ENCODE assay signal across 7 cellular contexts in genomic region chr10:101001225-101002035, GRCh38. TPM values are rescaled to one million over a fixed set of nuclear protein-coding genes. Genes with fewer than 3 reads are reported as not detected.
A peak's percentile ranks its signal among the peaks of the same experiment; 100 is the strongest.
DNase-seq lines count a peak whose midpoint lies in the region; ATAC-seq and TF ChIP-seq lines count a peak whose summit lies in the region.

No MANE protein-coding gene starts in this region.

- H3K4me3 Mint-ChIP-seq in HFFc6, result peak overlapping the region; percentile 89
- H3K4me3 Mint-ChIP-seq in progenitor cell of endocrine pancreas (ENCODE audit: low read depth), result peak overlapping the region; percentile 75

- H3K4me1 Mint-ChIP-seq in HFFc6 (ENCODE audit: low read depth) (peaks cover 22% of the 10 kb centered on the region), progenitor cell of endocrine pancreas (ENCODE audit: low read depth) (peaks cover 16% of the 10 kb centered on the region)

- H3K27ac Mint-ChIP-seq in HFFc6, result peak overlapping the region; percentile 95
- H3K27ac Mint-ChIP-seq in progenitor cell of endocrine pancreas, result peak overlapping the region; percentile 86

- peaks cover 6% of the 10 kb centered on the region; the same call in 1 of the 2 replicates for H3K36me3 Mint-ChIP-seq in HFFc6 (ENCODE audit: low read depth)
- H3K36me3 Mint-ChIP-seq in progenitor cell of endocrine pancreas (ENCODE audit: insufficient read depth), result peaks cover 6% of the 10 kb centered on the region

- H3K27me3 Mint-ChIP-seq in HFFc6 (ENCODE audit: insufficient read depth), result no peaks in the 10 kb centered on the region; the same call in none of the 2 replicates
- no peaks in the 10 kb centered on the region for H3K27me3 Mint-ChIP-seq in progenitor cell of endocrine pancreas

- ATAC-seq in left cardiac atrium (peak; percentile 17 to 35), HG02623 (IDR thresholded peaks at IDR 0.05; ENCODE audit: unreplicated experiment) (no peak), HG03159 (IDR thresholded peaks at IDR 0.05; ENCODE audit: unreplicated experiment) (no peak)

- intact Hi-C loops in left cardiac atrium (cut with DNase I), result no loop called here

- no peaks in the 10 kb centered on the region for H3K9me3 Mint-ChIP-seq in HFFc6
- no peaks in the 10 kb centered on the region for H3K9me3 Mint-ChIP-seq in progenitor cell of endocrine pancreas (ENCODE audit: low read depth)

- DNase-seq in HFFc6 (peak; percentile 91), amniotic epithelial cell (ENCODE audit: low read depth) (peak; percentile 75), left cardiac atrium (peak; percentile 92), progenitor cell of endocrine pancreas (ENCODE audit: low spot score, unreplicated experiment) (no peak), NCI-H146 (lab: John Stamatoyannopoulos, UW) (no peak)

- TF ChIP-seq CTCF in HFFc6 (IDR thresholded peaks at IDR 0.05) (no peak), progenitor cell of endocrine pancreas (IDR thresholded peaks at IDR 0.05; ENCODE audit: unreplicated experiment) (no peak)

RNA-seq across cellular contexts. Expression of gene LZTS2, which starts 1.8 kb away (rescaled TPM):
- total RNA-seq in HFFc6 (2021; fragmentation: NEBNext Ultra II Directional; extraction: Animal tissue kit (Norgen Biotek cat#: 25700)), result 10 to 100 TPM; 66.8 to 80.5 (median 74.6) TPM
- total RNA-seq in left cardiac atrium, result 10 to 100 TPM; 43.9 to 47.7 TPM
- 81.1 and 83.2 TPM in 2 replicates for total RNA-seq in progenitor cell of endocrine pancreas

RNA-seq across cellular contexts. Expression of gene TWNK, which starts 14.1 kb away (rescaled TPM):
- 1 to 10 TPM; 5.7 to 9.5 (median 7.0) TPM for total RNA-seq in HFFc6 (2021; fragmentation: NEBNext Ultra II Directional; extraction: Animal tissue kit (Norgen Biotek cat#: 25700))
- total RNA-seq in left cardiac atrium (1 to 10 TPM; 4.8 to 6.5 TPM), progenitor cell of endocrine pancreas (12.8 and 13.3 TPM in 2 replicates)

RNA-seq across cellular contexts. Expression of gene MRPL43, which starts 14.1 kb away (rescaled TPM):
- total RNA-seq in HFFc6 (2021; fragmentation: NEBNext Ultra II Directional; extraction: Animal tissue kit (Norgen Biotek cat#: 25700)), result 100 to 1,000 TPM; 101 to 120 (median 115) TPM
- total RNA-seq in left cardiac atrium, result 10 to 100 TPM; 47.3 to 52.0 TPM
- total RNA-seq in progenitor cell of endocrine pancreas, result 70.7 and 72.4 TPM in 2 replicates

RNA-seq across cellular contexts. Expression of gene PDZD7, which starts 29.5 kb away (rescaled TPM):
- total RNA-seq in HFFc6 (2021; fragmentation: NEBNext Ultra II Directional; extraction: Animal tissue kit (Norgen Biotek cat#: 25700)), result 1 to 10 TPM; 1.1 to 1.9 (median 1.2) TPM
- total RNA-seq in left cardiac atrium (under 1 TPM; 0.44 to 0.50 TPM), progenitor cell of endocrine pancreas (0.29 and 0.84 TPM in 2 replicates)

RNA-seq across cellular contexts. Expression of gene SFXN3, which starts 29.6 kb away (rescaled TPM):
- total RNA-seq in HFFc6 (2021; fragmentation: NEBNext Ultra II Directional; extraction: Animal tissue kit (Norgen Biotek cat#: 25700)), result 10 to 100 TPM; 44.1 to 57.4 (median 50.5) TPM
- total RNA-seq in left cardiac atrium, result 10 to 100 TPM; 22.8 to 28.9 TPM
- total RNA-seq in progenitor cell of endocrine pancreas, result 4.4 and 6.1 TPM in 2 replicates

Comparison
In these comparisons a context has a peak if more than half of its experiments do, and no peak if none do; other contexts are left out.
1. DNase-seq: peak in HFFc6 (single experiment), amniotic epithelial cell (single experiment) and left cardiac atrium (single experiment); none in progenitor cell of endocrine pancreas (single experiment) and NCI-H146 (single experiment).
2. ATAC-seq: peak in left cardiac atrium (2 of 2); none in HG02623 (single experiment) and HG03159 (single experiment).